In genomic region chr6:30616811-30617564, GRCh38 we compare ENCODE assay signal across 1 cellular context.
A peak's percentile ranks its signal among the peaks of the same experiment; 100 is the strongest.
TF ChIP-seq lines count a peak whose summit lies in the region.

PPP1R10 (minus strand) TSS chr6:30617243; CDS start chr6:30609944, 7,299 bp downstream.

TF ChIP-seq in HEK293, 187 proteins besides CTCF, POLR2A, EP300 and RAD21 (continued from another document and continues in another):
- TF ChIP-seq ZSCAN18 (tag by site-specific recombination; IDR thresholded peaks at IDR 0.05) (peak; percentile 60; the same call in 1 of the 2 replicates), ZNF623 (tag by site-specific recombination; IDR thresholded peaks at IDR 0.05) (0 out of 2 replicates have a peak, but pooled peaks have one; percentile 28), ZBTB1 (tag by site-specific recombination; IDR thresholded peaks at IDR 0.05) (no peak), ZNF138 (tag by site-specific recombination; IDR thresholded peaks at IDR 0.05; ENCODE audit: borderline replicate concordance) (no peak), YY1 (tag by site-specific recombination; IDR thresholded peaks at IDR 0.05) (peak; percentile 91), ZNF433 (tag by site-specific recombination; IDR thresholded peaks at IDR 0.05; ENCODE audit: low read depth) (no peak), ZNF843 (tag by site-specific recombination; IDR thresholded peaks at IDR 0.05) (peak; percentile 75), ZNF692 (tag by site-specific recombination; IDR thresholded peaks at IDR 0.05) (peak; percentile 14; the same call in 1 of the 2 replicates), ZNF596 (tag by site-specific recombination; IDR thresholded peaks at IDR 0.05) (no peak), ZNF169 (tag by site-specific recombination; IDR thresholded peaks at IDR 0.05) (no peak), ZNF223 (tag by site-specific recombination; IDR thresholded peaks at IDR 0.05) (no peak), ZNF654 (tag by site-specific recombination; IDR thresholded peaks at IDR 0.05; ENCODE audit: low read depth) (0 out of 2 replicates have a peak, but pooled peaks have one; percentile 3), ZNF777 (tag by site-specific recombination; IDR thresholded peaks at IDR 0.05; ENCODE audit: borderline replicate concordance) (peak; percentile 40; the same call in 1 of the 2 replicates), ZFP3 (tag by site-specific recombination; IDR thresholded peaks at IDR 0.05; ENCODE audit: low read depth) (no peak), KLF8 (tag by site-specific recombination; IDR thresholded peaks at IDR 0.05) (peak; percentile 99), PATZ1 (tag by site-specific recombination; IDR thresholded peaks at IDR 0.05) (peak; percentile 57), TCF7L2 (IDR thresholded peaks at IDR 0.05; ENCODE audit: borderline replicate concordance, low read depth, low read length) (no peak), ZNF555 (tag by site-specific recombination; conservative IDR thresholded peaks at IDR 0.05) (no peak), ZNF707 (tag by site-specific recombination; IDR thresholded peaks at IDR 0.05) (no peak), ZNF26 (tag by site-specific recombination; IDR thresholded peaks at IDR 0.05) (no peak), GLIS1 (tag by site-specific recombination; IDR thresholded peaks at IDR 0.05) (no peak; the same call in 1 of the 2 replicates), ZNF19 (tag by site-specific recombination; IDR thresholded peaks at IDR 0.05; ENCODE audit: low read depth) (no peak), KLF16 (tag by site-specific recombination; IDR thresholded peaks at IDR 0.05) (peak; percentile 91), ZNF776 (tag by site-specific recombination; IDR thresholded peaks at IDR 0.05; ENCODE audit: borderline replicate concordance) (no peak), ZNF580 (tag by site-specific recombination; IDR thresholded peaks at IDR 0.05) (peak; percentile 54; the same call in 1 of the 2 replicates), ZNF670 (tag by site-specific recombination; IDR thresholded peaks at IDR 0.05; ENCODE audit: low read depth) (no peak), ZNF658 (tag by site-specific recombination; IDR thresholded peaks at IDR 0.05) (no peak), ZBTB6 (tag by site-specific recombination; IDR thresholded peaks at IDR 0.05) (no peak), GFI1B (tag by site-specific recombination; IDR thresholded peaks at IDR 0.05) (peak; percentile 50; the same call in 1 of the 2 replicates), ZNF184 (tag by site-specific recombination; IDR thresholded peaks at IDR 0.05) (no peak; the same call in 1 of the 2 replicates), ZNF701 (tag by site-specific recombination; IDR thresholded peaks at IDR 0.05) (no peak), TSHZ1 (tag by site-specific recombination; IDR thresholded peaks at IDR 0.05; ENCODE audit: borderline replicate concordance) (no peak), ZBTB7A (tag by site-specific recombination; IDR thresholded peaks at IDR 0.05; ENCODE audit: low read depth) (no peak), AEBP2 (tag by site-specific recombination; IDR thresholded peaks at IDR 0.05; ENCODE audit: borderline replicate concordance) (no peak), ZNF140 (tag by site-specific recombination; IDR thresholded peaks at IDR 0.05) (no peak), ZNF148 (tag by site-specific recombination; IDR thresholded peaks at IDR 0.05; ENCODE audit: borderline replicate concordance) (no peak; the same call in 1 of the 2 replicates), ZNF280C (tag by site-specific recombination; IDR thresholded peaks at IDR 0.05) (no peak), ZNF398 (tag by site-specific recombination; IDR thresholded peaks at IDR 0.05) (peak; percentile 69), ZNF610 (tag by site-specific recombination; IDR thresholded peaks at IDR 0.05; ENCODE audit: borderline replicate concordance) (peak; percentile 47; the same call in 1 of the 2 replicates), SP2 (tag by site-specific recombination; IDR thresholded peaks at IDR 0.05) (peak; percentile 100)
